14 cellular contexts compared by ENCODE assay signal in the genomic region with DNA sequence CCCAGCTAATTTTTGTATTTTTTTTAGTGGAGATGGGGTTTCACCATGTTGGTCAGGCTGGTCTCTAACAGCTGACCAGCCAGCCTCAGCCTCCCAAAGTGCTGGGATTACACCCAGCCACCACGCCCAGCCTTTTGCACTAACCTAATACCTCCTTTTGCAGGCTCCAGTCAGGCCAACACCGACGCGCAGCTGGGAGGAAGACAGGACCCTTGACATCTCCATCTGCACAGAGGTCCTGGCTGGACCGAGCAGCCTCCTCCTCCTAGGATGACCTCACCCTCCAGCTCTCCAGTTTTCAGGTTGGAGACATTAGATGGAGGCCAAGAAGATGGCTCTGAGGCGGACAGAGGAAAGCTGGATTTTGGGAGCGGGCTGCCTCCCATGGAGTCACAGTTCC. TPM values are rescaled to one million over a fixed set of nuclear protein-coding genes. Genes with fewer than 3 reads are reported as not detected.
DNase-seq lines count a peak whose midpoint lies in the region; ATAC-seq and TF ChIP-seq lines count a peak whose summit lies in the region.
"Had no signal": no experiment of that assay in that cellular context is flagged by ENCODE, and none has a peak within 500 bp of the region (broad histone marks: within the 10 kb centered on the region; RNA-seq: fewer than 3 reads in every experiment).

No MANE protein-coding gene starts in this region.

- no peak for DNase-seq in activated T-cell treated with anti-CD3 and anti-CD28 coated beads, Interleukin-2, amount 50 U/mL, for 72 hours
- no peak for DNase-seq in activated T-cell treated with anti-CD3 and anti-CD28 coated beads, Interleukin-2, amount 50 U/mL, for 48 hours
- no peak for DNase-seq in activated CD4-positive, alpha-beta memory T cell treated with anti-CD3 and anti-CD28 coated beads for 36 hours
- DNase-seq in immature natural killer cell (no peak), thyroid gland (no peak), DMS 273 (lab: John Stamatoyannopoulos, UW; ENCODE audit: unreplicated experiment) (no peak)
- DNase-seq: activated CD4-positive, alpha-beta T cell treated with anti-CD3 and anti-CD28 coated beads for 1 hour; foreskin melanocyte; kidney; nephron progenitor cell had no signal

- TF ChIP-seq EP300 in gastroesophageal sphincter (IDR thresholded peaks at IDR 0.05) = no peak

- peaks cover 27 to 39% of the 10 kb centered on the region in 2 donors for H3K4me1 ChIP-seq in thyroid gland
- H3K4me1 ChIP-seq in gastroesophageal sphincter = peaks cover 0 to 52% (median 11%) of the 10 kb centered on the region in 3 donors

- intact Hi-C loops in activated CD4-positive, alpha-beta memory T cell treated with anti-CD3 and anti-CD28 coated beads for 36 hours (cut with micrococcal nuclease) = loop anchor here (5.0 to 10.0 kb wide), 2 partner anchors 200 to 393 kb away; partner anchors contain the start of genes NCOR1 and PIGL
- intact Hi-C loops in thyroid gland (cut with DNase I) = no loop called here

- no peak for ATAC-seq in activated T-cell treated with anti-CD3 and anti-CD28 coated beads, Interleukin-2, amount 50 U/mL, for 72 hours (replicated peaks in 1 of 2)
- ATAC-seq in GM21717 (IDR thresholded peaks at IDR 0.05; ENCODE audit: unreplicated experiment) = no peak
- ATAC-seq in gastroesophageal sphincter = no peak

- H3K9me3 Mint-ChIP-seq in activated T-cell treated with anti-CD3 and anti-CD28 coated beads, Interleukin-2, amount 50 U/mL, for 72 hours = no peaks in the 10 kb centered on the region
- no peaks in the 10 kb centered on the region for H3K9me3 Mint-ChIP-seq in activated CD4-positive, alpha-beta memory T cell treated with anti-CD3 and anti-CD28 coated beads for 36 hours
- no peaks in the 10 kb centered on the region for H3K9me3 Mint-ChIP-seq in immature natural killer cell
- H3K9me3 Mint-ChIP-seq: nephron progenitor cell had no signal

- POLR2A ChIA-PET in activated CD4-positive, alpha-beta memory T cell treated with anti-CD3 and anti-CD28 coated beads for 36 hours (lab: Charles Lee) = interaction anchor here (3.4 to 6.3 kb wide), 2 partner anchors 23 to 36 kb away, joined by 50 to 61 read pairs; partner anchors contain the start of gene UBB

- no peak for TF ChIP-seq CTCF in thyroid gland (IDR thresholded peaks at IDR 0.05)
- TF ChIP-seq CTCF in gastroesophageal sphincter (IDR thresholded peaks at IDR 0.05) = no peak

- no peaks in the 10 kb centered on the region for H3K36me3 ChIP-seq in thyroid gland
- H3K36me3 ChIP-seq in gastroesophageal sphincter = peaks cover 0 to 11% of the 10 kb centered on the region in 2 donors

- H3K4me3 Mint-ChIP-seq in activated T-cell treated with anti-CD3 and anti-CD28 coated beads, Interleukin-2, amount 50 U/mL, for 72 hours = peak overlapping the region; percentile 90 to 92
- H3K4me3 Mint-ChIP-seq in activated CD4-positive, alpha-beta memory T cell treated with anti-CD3 and anti-CD28 coated beads for 36 hours = no peak overlapping the region
- peak overlapping the region; percentile 94 to 99 (median 97) for H3K4me3 Mint-ChIP-seq in immature natural killer cell
- H3K4me3 Mint-ChIP-seq: nephron progenitor cell had no signal

- H3K27ac Mint-ChIP-seq in activated T-cell treated with anti-CD3 and anti-CD28 coated beads, Interleukin-2, amount 50 U/mL, for 72 hours = peak overlapping the region; percentile 91
- peak overlapping the region; percentile 100 for H3K27ac Mint-ChIP-seq in activated CD4-positive, alpha-beta memory T cell treated with anti-CD3 and anti-CD28 coated beads for 36 hours
- peak overlapping the region; percentile 97 to 100 (median 99) for H3K27ac Mint-ChIP-seq in immature natural killer cell
- H3K27ac Mint-ChIP-seq: nephron progenitor cell had no signal

- H3K27ac ChIP-seq in thyroid gland (peak overlapping the region; percentile 39 to 84 (median 82)), gastroesophageal sphincter (peak overlapping the region in 2 of 4 donors; percentile 80 to 84)

- TF ChIP-seq POLR2A in thyroid gland (IDR thresholded peaks at IDR 0.05) (no peak), gastroesophageal sphincter (IDR thresholded peaks at IDR 0.05) (no peak)

- no peaks in the 10 kb centered on the region for H3K27me3 Mint-ChIP-seq in activated T-cell treated with anti-CD3 and anti-CD28 coated beads, Interleukin-2, amount 50 U/mL, for 72 hours (ENCODE audit: low read depth)
- no peaks in the 10 kb centered on the region for H3K27me3 Mint-ChIP-seq in activated CD4-positive, alpha-beta memory T cell treated with anti-CD3 and anti-CD28 coated beads for 36 hours
- peaks cover 2 to 12% (median 3%) of the 10 kb centered on the region in 3 donors for H3K27me3 Mint-ChIP-seq in immature natural killer cell (ENCODE audit: low read depth in 3 of 3)

- H3K4me1 Mint-ChIP-seq in activated T-cell treated with anti-CD3 and anti-CD28 coated beads, Interleukin-2, amount 50 U/mL, for 72 hours (ENCODE audit: low read depth) = peaks cover 64% of the 10 kb centered on the region
- H3K4me1 Mint-ChIP-seq in activated CD4-positive, alpha-beta memory T cell treated with anti-CD3 and anti-CD28 coated beads for 36 hours (ENCODE audit: low read depth) = peaks cover 53% of the 10 kb centered on the region
- H3K4me1 Mint-ChIP-seq in immature natural killer cell = peaks cover 60 to 64% of the 10 kb centered on the region in 2 donors

- H3K4me3 ChIP-seq in thyroid gland (replicated peaks in 1 of 3) (no peak overlapping the region), gastroesophageal sphincter (no peak overlapping the region)
- H3K4me3 ChIP-seq: GM23248 had no signal

- no peaks in the 10 kb centered on the region for H3K9me3 ChIP-seq in thyroid gland
- H3K9me3 ChIP-seq in gastroesophageal sphincter = no peaks in the 10 kb centered on the region

- H3K27me3 ChIP-seq in thyroid gland (no peaks in the 10 kb centered on the region), gastroesophageal sphincter (peaks cover 9% of the 10 kb centered on the region)

- CTCF ChIA-PET in activated CD4-positive, alpha-beta memory T cell treated with anti-CD3 and anti-CD28 coated beads for 36 hours (lab: Charles Lee) = interaction anchor here (0.9 to 5.6 kb wide), 5 partner anchors 31 to 104 kb away, joined by 3 to 79 read pairs (median 23); partner anchors contain the start of genes CENPV and UBB

- H3K36me3 Mint-ChIP-seq in activated T-cell treated with anti-CD3 and anti-CD28 coated beads, Interleukin-2, amount 50 U/mL, for 72 hours (ENCODE audit: insufficient read depth in 2 of 2) = peaks cover 7 to 20% of the 10 kb centered on the region in 2 donors
- peaks cover 29% of the 10 kb centered on the region for H3K36me3 Mint-ChIP-seq in activated CD4-positive, alpha-beta memory T cell treated with anti-CD3 and anti-CD28 coated beads for 36 hours
- H3K36me3 Mint-ChIP-seq in immature natural killer cell = peaks cover 11 to 31% (median 12%) of the 10 kb centered on the region in 3 donors

- WGBS in thyroid gland, 2 donors = 91 to 93% methylated on average over 6 to 7 of the region's 7 CpGs
- 100% methylated on average over 1 of the region's 7 CpGs; no CpG with 5 or more reads in 1 of the 2 donors for WGBS in gastroesophageal sphincter (ENCODE audit: low coverage in 1 of 2), 2 donors

RNA-seq across cellular contexts. Expression of gene TRPV2, which starts 2.0 kb away (rescaled TPM):
- 10 to 100 TPM; 46.0 to 47.3 TPM for total RNA-seq in activated T-cell treated with anti-CD3 and anti-CD28 coated beads, Interleukin-2, amount 50 U/mL, for 72 hours
- total RNA-seq in activated CD4-positive, alpha-beta memory T cell treated with anti-CD3 and anti-CD28 coated beads for 36 hours = 10 to 100 TPM; 46.0 to 50.6 TPM
- 100 to 1,000 TPM; 151 to 206 (median 202) TPM for polyA plus RNA-seq in immature natural killer cell
- total RNA-seq in thyroid gland = 10 to 100 TPM in 1 of 4 donors, 1 to 10 TPM in 3; 3.2 to 12.5 (median 6.5) TPM
- total RNA-seq in gastroesophageal sphincter = 10 to 100 TPM in 3 of 4 donors, 1 to 10 TPM in 1; 6.5 to 15.5 (median 11.6) TPM
- total RNA-seq: MCF 10A had no signal

RNA-seq across cellular contexts. Expression of gene UBB, which starts 36.5 kb away (rescaled TPM):
- total RNA-seq in activated T-cell treated with anti-CD3 and anti-CD28 coated beads, Interleukin-2, amount 50 U/mL, for 72 hours = 1,000 to 10,000 TPM in 1 of 2 donors, 100 to 1,000 TPM in 1; 726 to 1,037 TPM
- total RNA-seq in activated CD4-positive, alpha-beta memory T cell treated with anti-CD3 and anti-CD28 coated beads for 36 hours = 1,000 to 10,000 TPM; 1,695 to 1,771 TPM
- 1,000 to 10,000 TPM; 3,354 to 4,873 (median 3,832) TPM for polyA plus RNA-seq in immature natural killer cell
- total RNA-seq in thyroid gland (1,000 to 10,000 TPM in 3 of 4 donors, 100 to 1,000 TPM in 1; 917 to 1,584 (median 1,245) TPM), gastroesophageal sphincter (100 to 1,000 TPM; 697 to 982 (median 790) TPM)
